Comparison of ENCODE assay signal across 8 cellular contexts in genomic region chr11:118436639-118437045, GRCh38. TPM values are rescaled to one million over a fixed set of nuclear protein-coding genes. Genes with fewer than 3 reads are reported as not detected.
DNase-seq lines count a peak whose midpoint lies in the region; ATAC-seq and TF ChIP-seq lines count a peak whose summit lies in the region.

No MANE protein-coding gene starts in this region.

- H3K9me2 ChIP-seq in neural cell (ENCODE audit: insufficient read depth, low read length) = no peaks in the 10 kb centered on the region

- H3K9me3 Mint-ChIP-seq in activated CD4-positive, alpha-beta T cell treated with anti-CD3 and anti-CD28 coated beads for 36 hours (ENCODE audit: low read depth) = no peaks in the 10 kb centered on the region

- no peak for TF ChIP-seq POLR2A in erythroblast (IDR thresholded peaks at IDR 0.05; ENCODE audit: low read length)

- peaks cover 22% of the 10 kb centered on the region for H3K36me3 Mint-ChIP-seq in activated CD4-positive, alpha-beta T cell treated with anti-CD3 and anti-CD28 coated beads for 36 hours (ENCODE audit: low read depth)

- POLR2A ChIA-PET in activated CD4-positive, alpha-beta T cell treated with anti-CD3 and anti-CD28 coated beads for 36 hours (lab: Charles Lee) = interaction anchor here (0.5 to 2.6 kb wide), 7 partner anchors 11 to 1442 kb away, joined by 3 to 8 read pairs (median 4); partner anchors contain the start of gene ATP5MG

- no peak overlapping the region for H3K4me2 ChIP-seq in neural cell (ENCODE audit: low read length)

- H3K27me3 Mint-ChIP-seq in activated CD4-positive, alpha-beta T cell treated with anti-CD3 and anti-CD28 coated beads for 36 hours = no peaks in the 10 kb centered on the region

- H3K27ac Mint-ChIP-seq in activated CD4-positive, alpha-beta T cell treated with anti-CD3 and anti-CD28 coated beads for 36 hours = peak overlapping the region; percentile 77

- H3F3A ChIP-seq in neural cell (ENCODE audit: insufficient read depth, low read length, poor library complexity, severe bottlenecking) = peaks cover 9% of the 10 kb centered on the region

- CTCF ChIA-PET in activated CD4-positive, alpha-beta T cell treated with anti-CD3 and anti-CD28 coated beads for 36 hours (lab: Charles Lee) = interaction anchor here (1.7 kb wide), 1 partner anchor 12 kb away, joined by 9 read pairs; no protein-coding TSS in a partner anchor

- H3K4me3 ChIP-seq in neural cell (ENCODE audit: low read length) = peak overlapping the region; percentile 96

- H3K9ac ChIP-seq in neural cell (ENCODE audit: low read length) = peak overlapping the region; percentile 99

- H3K27me3 ChIP-seq in neural cell (ENCODE audit: insufficient read depth, low read depth, low read length) = no peaks in the 10 kb centered on the region

- no peak for TF ChIP-seq CTCF in neural cell (IDR thresholded peaks at IDR 0.05; ENCODE audit: poor library complexity, severe bottlenecking)

- peak overlapping the region; percentile 96 for H3K27ac ChIP-seq in neural cell (ENCODE audit: low read length)

- H3K79me2 ChIP-seq in neural cell (replicated peaks; ENCODE audit: insufficient read depth, low read length) = peaks cover 50% of the 10 kb centered on the region

- peak; percentile 9 for ATAC-seq in HG03342 (IDR thresholded peaks at IDR 0.05; ENCODE audit: unreplicated experiment)
- ATAC-seq in activated CD4-positive, alpha-beta T cell treated with anti-CD3 and anti-CD28 coated beads for 36 hours = peak; percentile 10
- no peak for ATAC-seq in sciatic nerve

- H2AFZ ChIP-seq in neural cell (ENCODE audit: low read depth, low read length) = no peak overlapping the region

- DNase-seq in SHP77 (lab: John Stamatoyannopoulos, UW) (peak; percentile 0 to 21), SHP77 treated with DMSO at 0.1 percent for 48 hours (lab: John Stamatoyannopoulos, UW) (no peak), erythroblast (lab: John Stamatoyannopoulos, UW) (peak; percentile 73 to 81), LoVo (ENCODE audit: low spot score) (no peak), sciatic nerve (ENCODE audit: low spot score) (no peak)
- DNase-seq in activated CD4-positive, alpha-beta T cell treated with anti-CD3 and anti-CD28 coated beads for 36 hours = peak; percentile 74

- H3K4me3 Mint-ChIP-seq in activated CD4-positive, alpha-beta T cell treated with anti-CD3 and anti-CD28 coated beads for 36 hours = peak overlapping the region; percentile 94

- TF ChIP-seq EP300 in neural cell (conservative IDR thresholded peaks at IDR 0.05; ENCODE audit: poor library complexity, severe bottlenecking) = no peak

- peaks cover 32% of the 10 kb centered on the region for H4K20me1 ChIP-seq in neural cell (ENCODE audit: insufficient read depth)

- H3K9me3 ChIP-seq in neural cell (ENCODE audit: low read length) = no peaks in the 10 kb centered on the region

- H3K4me1 Mint-ChIP-seq in activated CD4-positive, alpha-beta T cell treated with anti-CD3 and anti-CD28 coated beads for 36 hours = peaks cover 43% of the 10 kb centered on the region

- H3K36me3 ChIP-seq in neural cell (ENCODE audit: insufficient read depth, low read length) = no peaks in the 10 kb centered on the region

- TF ChIP-seq RAD21 in neural cell (conservative IDR thresholded peaks at IDR 0.05) = no peak

- intact Hi-C loops in activated CD4-positive, alpha-beta T cell treated with anti-CD3 and anti-CD28 coated beads for 36 hours (cut with DNase I, micrococcal nuclease) = loop anchor here (1.0 to 5.0 kb wide), 13 partner anchors 35 to 1204 kb away; partner anchors contain the start of genes BCL9L (in 2 of the 2), ARCN1 (in 1 of the 2), ATP5MG (in 1 of the 2) and CD3E (in 1 of the 2)
- intact Hi-C loops in sciatic nerve (cut with DNase I) = no loop called here

TF ChIP-seq in neural cell, 6 proteins besides CTCF, POLR2A, EP300 and RAD21:
- TF ChIP-seq MXI1 (conservative IDR thresholded peaks at IDR 0.05; ENCODE audit: poor library complexity, severe bottlenecking) (no peak), REST (IDR thresholded peaks at IDR 0.05; ENCODE audit: borderline replicate concordance) (peak; percentile 18), SMC3 (conservative IDR thresholded peaks at IDR 0.05; ENCODE audit: poor library complexity) (no peak)

RNA-seq across cellular contexts. Expression of gene KMT2A, which starts 0.3 kb away (rescaled TPM):
- 10 to 100 TPM; 64.1 to 67.1 TPM for total RNA-seq in activated CD4-positive, alpha-beta T cell treated with anti-CD3 and anti-CD28 coated beads for 36 hours
- polyA plus RNA-seq in neural cell = 16.7 and 24.2 TPM in 2 replicates
- 93.2 and 135 TPM in 2 replicates for polyA minus RNA-seq in neural cell
- total RNA-seq in sciatic nerve = 132 TPM

RNA-seq across cellular contexts. Expression of gene ATP5MG, which starts 35.2 kb away (rescaled TPM):
- 100 to 1,000 TPM; 136 to 229 TPM for total RNA-seq in activated CD4-positive, alpha-beta T cell treated with anti-CD3 and anti-CD28 coated beads for 36 hours
- polyA plus RNA-seq in neural cell = 107 and 153 TPM in 2 replicates
- 39.4 and 44.3 TPM in 2 replicates for polyA minus RNA-seq in neural cell
- 117 TPM for total RNA-seq in sciatic nerve

Comparison
In these comparisons a context has a peak if more than half of its experiments do, and no peak if none do; other contexts are left out.
1. DNase-seq: peak in SHP77 (2 of 2), activated CD4-positive, alpha-beta T cell treated with anti-CD3 and anti-CD28 coated beads for 36 hours (single experiment) and erythroblast (2 of 2); none in SHP77 treated with DMSO at 0.1 percent for 48 hours (single experiment), LoVo (single experiment) and sciatic nerve (single experiment).